2 cellular contexts compared by ENCODE assay signal in the genomic region with DNA sequence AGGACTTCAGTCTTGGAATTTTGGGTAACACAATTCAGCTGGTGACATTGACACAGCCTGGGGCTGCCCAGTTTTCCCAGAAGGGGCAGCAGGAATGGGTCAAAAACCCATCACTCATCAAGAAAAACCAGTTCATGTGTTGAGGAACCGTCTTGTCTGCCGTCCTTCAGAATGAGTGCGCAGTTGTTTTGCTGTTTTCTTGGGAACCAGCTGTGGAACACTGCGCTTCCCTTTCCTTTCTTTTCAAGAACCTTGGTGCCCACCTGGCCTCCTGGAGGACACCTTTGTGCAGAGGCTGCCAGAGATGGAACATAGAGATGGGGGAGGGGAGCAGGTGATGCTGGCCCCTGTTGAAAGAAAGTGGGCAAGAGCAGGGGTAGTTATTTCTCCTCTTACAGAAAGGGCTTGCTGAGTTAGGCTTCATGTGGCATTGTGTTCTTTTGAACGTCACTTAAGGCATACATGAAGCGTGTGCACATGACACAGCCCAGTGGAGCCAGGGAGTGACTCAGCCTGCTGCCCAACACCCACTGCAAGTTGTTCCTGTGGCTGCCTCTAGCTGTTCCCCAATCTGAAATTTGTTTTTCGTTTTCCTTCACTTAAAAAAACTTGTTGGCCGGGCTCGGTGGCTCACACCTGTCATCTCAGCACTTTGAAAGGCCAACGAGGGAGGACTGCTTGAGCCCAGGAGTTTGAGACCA.
TF ChIP-seq lines count a peak whose summit lies in the region.

No MANE protein-coding gene starts in this region.

TF ChIP-seq in A549, 52 proteins besides CTCF, POLR2A, EP300 and RAD21:
- TF ChIP-seq, protein P1, sequence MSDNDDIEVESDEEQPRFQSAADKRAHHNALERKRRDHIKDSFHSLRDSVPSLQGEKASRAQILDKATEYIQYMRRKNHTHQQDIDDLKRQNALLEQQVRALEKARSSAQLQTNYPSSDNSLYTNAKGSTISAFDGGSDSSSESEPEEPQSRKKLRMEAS (IDR thresholded peaks at IDR 0.05) = peak; percentile 47; the same call in 1 of the 2 replicates
- TF ChIP-seq JUNB (IDR thresholded peaks at IDR 0.05) = peak; percentile 13; the same call in 1 of the 2 replicates
- TF ChIP-seq POLR2AphosphoS2 (conservative IDR thresholded peaks at IDR 0.05; ENCODE audit: low read length) = no peak
- TF ChIP-seq CBX2 (IDR thresholded peaks at IDR 0.05; ENCODE audit: borderline replicate concordance, low read depth) = no peak
- TF ChIP-seq BHLHE40 (IDR thresholded peaks at IDR 0.05; ENCODE audit: low read depth, low read length) = no peak
- peak; percentile 30; the same call in 1 of the 2 replicates for TF ChIP-seq FOSL2 (IDR thresholded peaks at IDR 0.05)
- TF ChIP-seq FOSL2 (CRISPR knock-in tag; IDR thresholded peaks at IDR 0.05) = peak; percentile 80
- no peak for TF ChIP-seq ZNF302 (CRISPR knock-in tag; IDR thresholded peaks at IDR 0.05)
TF ChIP-seq in A549: peak in this region for 3.

TF ChIP-seq in H1, 55 proteins besides CTCF, POLR2A, EP300 and RAD21 (continued from another document):
- TF ChIP-seq FOSL1 (IDR thresholded peaks at IDR 0.05; ENCODE audit: insufficient read depth, low read depth, low read length) = no peak
- no peak for TF ChIP-seq CTBP2 (IDR thresholded peaks at IDR 0.05; ENCODE audit: borderline replicate concordance, insufficient read depth, insufficient read length, low read length)
- no peak for TF ChIP-seq SP4 (IDR thresholded peaks at IDR 0.05; ENCODE audit: low read length)
- TF ChIP-seq ASH2L (IDR thresholded peaks at IDR 0.05; ENCODE audit: low read length) = no peak
- TF ChIP-seq KDM1A (IDR thresholded peaks at IDR 0.05; ENCODE audit: borderline replicate concordance, low read length) = no peak
- no peak for TF ChIP-seq NRF1 (IDR thresholded peaks at IDR 0.05; ENCODE audit: low read depth, low read length)
- no peak for TF ChIP-seq RBBP5 (IDR thresholded peaks at IDR 0.05; ENCODE audit: borderline replicate concordance, low read depth, low read length)
